Comparison of ENCODE assay signal across 8 cellular contexts in genomic region chr10:35300063-35300699, GRCh38. TPM values are rescaled to one million over a fixed set of nuclear protein-coding genes. Genes with fewer than 3 reads are reported as not detected.
DNase-seq lines count a peak whose midpoint lies in the region; ATAC-seq and TF ChIP-seq lines count a peak whose summit lies in the region.

No MANE protein-coding gene starts in this region.

- DNase-seq in NCI-H748 (lab: John Stamatoyannopoulos, UW; ENCODE audit: unreplicated experiment) (peak; percentile 36), NCI-H748 treated with DMSO at 0.1 percent for 48 hours (lab: John Stamatoyannopoulos, UW) (no peak), NOMO-1 (lab: John Stamatoyannopoulos, UW; ENCODE audit: unreplicated experiment in 2 of 2) (peak; percentile 43 to 68), glutamatergic neuron (peak; percentile 61), NCI-H2081 treated with DMSO at 0.1 percent for 48 hours (lab: John Stamatoyannopoulos, UW) (no peak), H7 (no peak)
- no peak for DNase-seq in activated naive CD4-positive, alpha-beta T cell treated with Interleukin-2 at 50 U/mL for 16 hours

- H3K27me3 Mint-ChIP-seq in glutamatergic neuron (ENCODE audit: unreplicated experiment), result peaks cover 2% of the 10 kb centered on the region

- peak overlapping the region; percentile 48 for H3K4me3 Mint-ChIP-seq in glutamatergic neuron (ENCODE audit: unreplicated experiment)

- peaks cover 19% of the 10 kb centered on the region for H3K36me3 Mint-ChIP-seq in glutamatergic neuron (ENCODE audit: unreplicated experiment)

- H3K36me3 ChIP-seq in H7 (replicated peaks; ENCODE audit: control insufficient read depth, insufficient read depth, low read length), result no peaks in the 10 kb centered on the region

- no peaks in the 10 kb centered on the region for H3K27me3 ChIP-seq in H7 (ENCODE audit: control insufficient read depth, insufficient read depth, low read length)

- H3K27ac Mint-ChIP-seq in glutamatergic neuron (ENCODE audit: unreplicated experiment), result peak overlapping the region; percentile 80

- ATAC-seq in HG02763 (IDR thresholded peaks at IDR 0.05; ENCODE audit: unreplicated experiment), result peak; percentile 88

- H3K9me3 Mint-ChIP-seq in glutamatergic neuron (ENCODE audit: unreplicated experiment), result peaks cover 4% of the 10 kb centered on the region

- H3K4me1 Mint-ChIP-seq in glutamatergic neuron (ENCODE audit: low read depth, unreplicated experiment), result peaks cover 15% of the 10 kb centered on the region

- no peak overlapping the region for H3K4me3 ChIP-seq in H7 (ENCODE audit: insufficient read depth, low read depth, low read length)

- TF ChIP-seq CTCF in glutamatergic neuron (IDR thresholded peaks at IDR 0.05; ENCODE audit: partially characterized antibody, unreplicated experiment), result no peak

RNA-seq across cellular contexts. Expression of gene CCNY, which starts 36.1 kb away (rescaled TPM):
- 219 TPM for total RNA-seq in glutamatergic neuron (ENCODE audit: unreplicated experiment)
- total RNA-seq in H7 (2014; rRNA removed; shearing (Covaris generic)), result 33.7 and 49.7 TPM in 2 replicates

Comparison
In these comparisons a context has a peak if more than half of its experiments do, and no peak if none do; other contexts are left out.
1. DNase-seq: peak in NCI-H748 (single experiment), NOMO-1 (2 of 2) and glutamatergic neuron (single experiment); none in NCI-H748 treated with DMSO at 0.1 percent for 48 hours (single experiment), NCI-H2081 treated with DMSO at 0.1 percent for 48 hours (single experiment), H7 (single experiment) and activated naive CD4-positive, alpha-beta T cell treated with Interleukin-2 at 50 U/mL for 16 hours (single experiment).